8 cellular contexts compared by ENCODE assay signal in the genomic region with DNA sequence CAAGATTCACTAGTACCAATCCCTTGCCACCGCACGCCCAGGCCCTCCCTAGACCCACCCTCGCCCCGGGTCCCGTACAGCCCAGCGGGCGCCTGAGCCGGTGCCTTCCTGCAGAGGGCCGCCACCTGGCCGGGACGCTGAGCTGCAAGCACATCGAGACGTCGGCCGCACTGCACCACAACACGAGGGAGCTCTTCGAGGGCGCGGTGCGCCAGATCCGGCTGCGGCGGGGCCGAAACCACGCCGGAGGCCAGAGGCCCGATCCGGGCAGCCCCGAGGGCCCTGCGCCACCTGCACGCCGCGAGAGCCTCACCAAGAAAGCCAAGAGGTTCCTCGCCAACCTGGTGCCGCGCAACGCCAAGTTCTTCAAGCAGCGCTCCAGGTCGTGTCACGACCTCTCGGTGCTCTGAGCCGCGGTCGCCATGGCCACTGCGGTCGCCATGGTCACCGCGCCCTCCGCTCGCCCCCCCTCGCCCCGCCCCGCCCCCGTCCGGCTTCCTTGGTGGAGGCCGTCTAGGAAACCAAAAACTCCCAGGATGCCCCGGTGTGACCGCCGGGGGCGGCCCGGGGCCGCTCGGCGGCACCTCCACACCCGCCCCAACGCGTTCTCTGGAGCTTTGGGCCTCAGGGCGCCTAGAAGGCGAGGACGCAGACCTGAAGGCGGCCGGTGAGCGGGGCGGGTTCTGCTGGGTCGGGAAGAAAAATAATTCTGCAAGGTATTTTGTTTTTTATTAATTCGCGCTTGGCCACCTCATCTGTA. TPM values are rescaled to one million over a fixed set of nuclear protein-coding genes. Genes with fewer than 3 reads are reported as not detected.
DNase-seq lines count a peak whose midpoint lies in the region; ATAC-seq and TF ChIP-seq lines count a peak whose summit lies in the region.

No MANE protein-coding gene starts in this region.

- ATAC-seq in GM19372 (IDR thresholded peaks at IDR 0.05; ENCODE audit: low read depth, unreplicated experiment), result peak; percentile 56
- ATAC-seq in HG03520 (IDR thresholded peaks at IDR 0.05; ENCODE audit: unreplicated experiment), result peak; percentile 50

- DNase-seq in CD14-positive monocyte (ENCODE audit: low spot score) (no peak), RKO (ENCODE audit: low spot score) (peak; percentile 82), cardiac muscle cell (ENCODE audit: low read depth in 1 of 2, low spot score in 1 of 2) (peak; percentile 73 to 78), uterus (peak; percentile 76 to 80)
- DNase-seq in activated gamma-delta T cell treated with anti-CD3 and anti-CD28 coated beads, Interleukin-2, amount 50 U/mL, for 16 hours (ENCODE audit: low read depth), result peak; percentile 60

- no peaks in the 10 kb centered on the region for H3K9me3 ChIP-seq in cardiac muscle cell (ENCODE audit: low read depth)
- H3K9me3 ChIP-seq in uterus, result no peaks in the 10 kb centered on the region

- H3K4me3 ChIP-seq in cardiac muscle cell (peak overlapping the region; percentile 45), rectal smooth muscle tissue (ENCODE audit: low read length) (peak overlapping the region; percentile 65), uterus (peak overlapping the region; percentile 34 to 56)

- no peaks in the 10 kb centered on the region for H3K27me3 ChIP-seq in cardiac muscle cell
- H3K27me3 ChIP-seq in rectal smooth muscle tissue (ENCODE audit: control insufficient read depth, insufficient read depth, low read length), result no peaks in the 10 kb centered on the region
- H3K27me3 ChIP-seq in uterus, result no peaks in the 10 kb centered on the region

- intact Hi-C loops in CD14-positive monocyte (cut with micrococcal nuclease) (no loop called here), uterus (cut with DNase I; ENCODE audit: low total_unique reads) (no loop called here)

- H3K4me1 ChIP-seq in cardiac muscle cell (ENCODE audit: low read depth), result peaks cover 28% of the 10 kb centered on the region
- no peaks in the 10 kb centered on the region for H3K4me1 ChIP-seq in rectal smooth muscle tissue (ENCODE audit: control insufficient read depth, insufficient read depth, low read length)
- no peaks in the 10 kb centered on the region for H3K4me1 ChIP-seq in uterus

- H3K27ac ChIP-seq in cardiac muscle cell, result peak overlapping the region; percentile 67
- no peak overlapping the region for H3K27ac ChIP-seq in rectal smooth muscle tissue (ENCODE audit: low read depth, low read length)
- peak overlapping the region; percentile 44 to 82 for H3K27ac ChIP-seq in uterus

- H3K27ac Mint-ChIP-seq in CD14-positive monocyte, result peak overlapping the region in 3 of 7 donors; percentile 13 to 85 (median 14)

- H3K36me3 ChIP-seq in cardiac muscle cell, result no peaks in the 10 kb centered on the region
- no peaks in the 10 kb centered on the region for H3K36me3 ChIP-seq in rectal smooth muscle tissue (ENCODE audit: control insufficient read depth, insufficient read depth, low read length)
- no peaks in the 10 kb centered on the region for H3K36me3 ChIP-seq in uterus

- H3K9ac ChIP-seq in rectal smooth muscle tissue (ENCODE audit: low read length), result no peak overlapping the region

- peaks cover 0 to 10% (median 3%) of the 10 kb centered on the region in 7 donors for H3K9me3 Mint-ChIP-seq in CD14-positive monocyte

- H3K4me3 Mint-ChIP-seq in CD14-positive monocyte, result peak overlapping the region; percentile 84 to 94

- peaks cover 29% of the 10 kb centered on the region for H3K4me1 Mint-ChIP-seq in CD14-positive monocyte

- peaks cover 29 to 51% (median 31%) of the 10 kb centered on the region in 3 donors for H3K27me3 Mint-ChIP-seq in CD14-positive monocyte (ENCODE audit: low read depth in 3 of 3)

- TF ChIP-seq CTCF in CD14-positive monocyte (IDR thresholded peaks at IDR 0.05) (no peak), cardiac muscle cell (IDR thresholded peaks at IDR 0.05; ENCODE audit: low read depth, low read length) (no peak), uterus (IDR thresholded peaks at IDR 0.05) (peak in 1 of 4 experiments; percentile 6)

- peak in 1 of 2 donors; percentile 35 for TF ChIP-seq POLR2A in uterus (IDR thresholded peaks at IDR 0.05)

- peaks cover 6 to 10% of the 10 kb centered on the region in 2 donors for H3K36me3 Mint-ChIP-seq in CD14-positive monocyte

RNA-seq across cellular contexts. Expression of gene REM2, which starts 3.7 kb away (rescaled TPM):
- polyA plus RNA-seq in CD14-positive monocyte (not detected), cardiac muscle cell (2.7 and 7.1 TPM in 2 replicates)
- total RNA-seq in cardiac muscle cell (1.6 and 5.1 TPM in 2 replicates), uterus (1 to 10 TPM in 1 of 4 donors, under 1 TPM in 1, not detected in 2; 0.83 to 1.6 TPM)

RNA-seq across cellular contexts. Expression of gene LRP10, which starts 15.1 kb away (rescaled TPM):
- polyA plus RNA-seq in CD14-positive monocyte, result 10 to 100 TPM; 39.0 to 51.5 TPM
- 40.8 and 47.1 TPM in 2 replicates for total RNA-seq in cardiac muscle cell
- 58.6 and 62.7 TPM in 2 replicates for polyA plus RNA-seq in cardiac muscle cell
- 100 to 1,000 TPM in 1 of 4 donors, 10 to 100 TPM in 3; 27.4 to 140 (median 37.5) TPM for total RNA-seq in uterus

RNA-seq across cellular contexts. Expression of gene RBM23, which starts 32.3 kb away (rescaled TPM):
- polyA plus RNA-seq in CD14-positive monocyte, result 10 to 100 TPM; 85.7 to 89.7 TPM
- 97.6 and 107 TPM in 2 replicates for total RNA-seq in cardiac muscle cell
- polyA plus RNA-seq in cardiac muscle cell, result 93.4 and 94.7 TPM in 2 replicates
- total RNA-seq in uterus, result 1,000 to 10,000 TPM in 2 of 4 donors, 100 to 1,000 TPM in 1, 10 to 100 TPM in 1; 49.7 to 2,239 (median 990) TPM

RNA-seq across cellular contexts. Expression of gene PRMT5, which starts 42.5 kb away (rescaled TPM):
- polyA plus RNA-seq in CD14-positive monocyte (10 to 100 TPM; 44.1 to 44.4 TPM), cardiac muscle cell (131 and 134 TPM in 2 replicates)
- total RNA-seq in cardiac muscle cell (53.9 and 62.7 TPM in 2 replicates), uterus (100 to 1,000 TPM in 1 of 4 donors, 10 to 100 TPM in 3; 57.9 to 126 (median 75.6) TPM)

RNA-seq across cellular contexts. Expression of gene MMP14, which starts 50.3 kb away (rescaled TPM):
- polyA plus RNA-seq in CD14-positive monocyte (under 1 TPM; 0.14 to 0.44 TPM), cardiac muscle cell (1.8 and 6.3 TPM in 2 replicates)
- total RNA-seq in cardiac muscle cell (24.6 and 48.1 TPM in 2 replicates), uterus (100 to 1,000 TPM in 3 of 4 donors, 10 to 100 TPM in 1; 66.6 to 233 (median 172) TPM)
